8 cellular contexts compared by ENCODE assay signal in genomic region chr20:13784271-13784892, GRCh38. TPM values are rescaled to one million over a fixed set of nuclear protein-coding genes. Genes with fewer than 3 reads are reported as not detected.
A peak's percentile ranks its signal among the peaks of the same experiment; 100 is the strongest.
DNase-seq lines count a peak whose midpoint lies in the region; ATAC-seq, FAIRE-seq and TF ChIP-seq lines count a peak whose summit lies in the region.

No MANE protein-coding gene starts in this region.

- H3K9me3 ChIP-seq in SK-N-SH (no peaks in the 10 kb centered on the region), heart left ventricle (no peaks in the 10 kb centered on the region)

- no peaks in the 10 kb centered on the region for H3K9me2 ChIP-seq in SK-N-SH

- H4K20me1 ChIP-seq in SK-N-SH (ENCODE audit: insufficient read depth): peaks cover 14% of the 10 kb centered on the region; the same call in 1 of the 2 replicates

- DNase-seq in GM12892 (ENCODE audit: insufficient read length) (no peak), HEK293T (ENCODE audit: extremely low spot score) (no peak), SK-N-SH (peak; percentile 66), heart left ventricle (no peak), OCI-M1 (lab: John Stamatoyannopoulos, UW) (no peak)

- peaks cover 76% of the 10 kb centered on the region for H3K79me2 ChIP-seq in SK-N-SH (ENCODE audit: insufficient read depth)

- POLR2A ChIA-PET in HEK293T (lab: Yijun Ruan, JAX): interaction anchor here (0.7 to 1.9 kb wide), 12 partner anchors 8 to 482 kb away, joined by 3 to 6 read pairs (median 3); partner anchors contain the start of gene MACROD2
- POLR2A ChIA-PET in SK-N-SH (lab: Yijun Ruan, JAX): interaction anchor here (1.1 kb wide), 1 partner anchor 15 kb away, joined by 5 read pairs; no protein-coding TSS in a partner anchor

- FAIRE-seq in GM12892 (lab: Jason Lieb, UNC): no peak

- CTCF ChIA-PET in HEK293T (lab: Yijun Ruan, JAX): interaction anchor here (1.8 kb wide), 1 partner anchor 13 kb away, joined by 9 read pairs; no protein-coding TSS in a partner anchor
- CTCF ChIA-PET in SK-N-SH (lab: Yijun Ruan, JAX): interaction anchor here (0.5 to 2.8 kb wide), 10 partner anchors 12 to 460 kb away, joined by 3 to 12 read pairs (median 4); no protein-coding TSS in a partner anchor

- TF ChIP-seq CTCF in SK-N-SH (IDR thresholded peaks at IDR 0.05) (no peak), heart left ventricle (IDR thresholded peaks at IDR 0.05) (no peak)

- peak overlapping the region; percentile 89 for H3K9ac ChIP-seq in SK-N-SH

- TF ChIP-seq EP300 in SK-N-SH (IDR thresholded peaks at IDR 0.05; ENCODE audit: borderline replicate concordance in 1 of 2, low read depth in 1 of 2, low read length in 1 of 2): no peak

- H3K4me3 ChIP-seq in SK-N-SH (ENCODE audit: low read depth in 2 of 2, low read length in 1 of 2) (peak overlapping the region; percentile 89), heart left ventricle (peak overlapping the region; percentile 68 to 96 (median 84)), skin epidermis (peak overlapping the region; percentile 68 to 88 (median 75))

- peaks cover 18% of the 10 kb centered on the region for H3F3A ChIP-seq in SK-N-SH (replicated peaks; ENCODE audit: insufficient read depth)

- no peak for TF ChIP-seq RAD21 in SK-N-SH (IDR thresholded peaks at IDR 0.05; ENCODE audit: low read length)

- intact Hi-C loops in heart left ventricle (cut with DNase I): loop anchor here in 2 of 10 donors (10.0 kb wide), 1 partner anchor 150 kb away; the partner anchor contains the start of gene TASP1 (in 2 of the 2)

- H3K4me2 ChIP-seq in SK-N-SH: peak overlapping the region; percentile 89

- H3K36me3 ChIP-seq in SK-N-SH (replicated peaks in 1 of 2; ENCODE audit: control insufficient read depth in 1 of 2, insufficient read depth in 2 of 2, low read length in 1 of 2) (peaks cover 33 to 49% of the 10 kb centered on the region in 2 experiments), heart left ventricle (peaks cover 0 to 59% (median 42%) of the 10 kb centered on the region in 9 donors)

- ATAC-seq in heart left ventricle (peak in 3 of 4 donors; percentile 3 to 14 (median 5)), HG03565 (IDR thresholded peaks at IDR 0.05; ENCODE audit: unreplicated experiment) (no peak), GM21825 (IDR thresholded peaks at IDR 0.05; ENCODE audit: unreplicated experiment) (no peak)

- H3K4me1 ChIP-seq in SK-N-SH (ENCODE audit: control insufficient read depth in 1 of 2, insufficient read depth in 2 of 2, low read depth in 1 of 2, low read length in 1 of 2) (peaks cover 7 to 14% of the 10 kb centered on the region in 2 experiments), heart left ventricle (peaks cover 0 to 49% (median 34%) of the 10 kb centered on the region in 12 donors)

- no peaks in the 10 kb centered on the region for H3K27me3 ChIP-seq in SK-N-SH (ENCODE audit: insufficient read depth)
- H3K27me3 ChIP-seq in heart left ventricle: no peaks in the 10 kb centered on the region

- WGBS in SK-N-SH (ENCODE audit: low lambda C conversion rate): 2% methylated on average over 26 of the region's 26 CpGs
- 0 to 1% (median 0%) methylated on average over 26 of the region's 26 CpGs for WGBS in heart left ventricle, 4 donors

- TF ChIP-seq POLR2A in GM12892 (IDR thresholded peaks at IDR 0.05; ENCODE audit: low read depth, low read length) (peak; percentile 93), heart left ventricle (IDR thresholded peaks at IDR 0.05) (no peak)

- H2AFZ ChIP-seq in SK-N-SH (ENCODE audit: low read depth): peak overlapping the region; percentile 91

- H3K27ac ChIP-seq in SK-N-SH (ENCODE audit: low read depth in 2 of 2, low read length in 1 of 2) (peak overlapping the region; percentile 5 to 71; a peak in 3 of 4 replicates), heart left ventricle (peak overlapping the region in 10 of 12 donors; percentile 16 to 98 (median 92)), skin epidermis (peak overlapping the region in 20 of 21 experiments; percentile 83 to 98 (median 92))

TF ChIP-seq in HEK293T, 16 proteins besides CTCF, POLR2A, EP300 and RAD21:
- no peak for TF ChIP-seq ARNT (IDR thresholded peaks at IDR 0.05)
- peak; percentile 96 for TF ChIP-seq L3MBTL2 (conservative IDR thresholded peaks at IDR 0.05)
- TF ChIP-seq FOXK2 (IDR thresholded peaks at IDR 0.05): no peak
- TF ChIP-seq HDGF (IDR thresholded peaks at IDR 0.05; ENCODE audit: borderline replicate concordance): no peak
- TF ChIP-seq, protein P1, sequence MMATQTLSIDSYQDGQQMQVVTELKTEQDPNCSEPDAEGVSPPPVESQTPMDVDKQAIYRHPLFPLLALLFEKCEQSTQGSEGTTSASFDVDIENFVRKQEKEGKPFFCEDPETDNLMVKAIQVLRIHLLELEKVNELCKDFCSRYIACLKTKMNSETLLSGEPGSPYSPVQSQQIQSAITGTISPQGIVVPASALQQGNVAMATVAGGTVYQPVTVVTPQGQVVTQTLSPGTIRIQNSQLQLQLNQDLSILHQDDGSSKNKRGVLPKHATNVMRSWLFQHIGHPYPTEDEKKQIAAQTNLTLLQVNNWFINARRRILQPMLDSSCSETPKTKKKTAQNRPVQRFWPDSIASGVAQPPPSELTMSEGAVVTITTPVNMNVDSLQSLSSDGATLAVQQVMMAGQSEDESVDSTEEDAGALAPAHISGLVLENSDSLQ (IDR thresholded peaks at IDR 0.05): no peak
- TF ChIP-seq LEF1 (IDR thresholded peaks at IDR 0.05; ENCODE audit: borderline replicate concordance): no peak
- TF ChIP-seq ELF4 (IDR thresholded peaks at IDR 0.05): no peak
- TF ChIP-seq FOXA1 (IDR thresholded peaks at IDR 0.05): no peak
- no peak for TF ChIP-seq SP1 (IDR thresholded peaks at IDR 0.05)

TF ChIP-seq in SK-N-SH, 30 proteins besides CTCF, POLR2A, EP300 and RAD21:
- TF ChIP-seq POLR2AphosphoS5 (IDR thresholded peaks at IDR 0.05; ENCODE audit: low read depth, low read length) (peak; percentile 94), MXI1 (IDR thresholded peaks at IDR 0.05; ENCODE audit: low read depth, low read length) (no peak)

RNA-seq across cellular contexts. Expression of gene ESF1, which starts 0.3 kb away (rescaled TPM):
- 19.8 TPM for polyA plus RNA-seq in GM12892 (2012; ENCODE audit: missing spikeins)
- 1.4 and 1.8 TPM in 2 replicates for polyA plus RNA-seq in SK-N-SH (2012; rRNA removed)
- 2.5 and 4.6 TPM in 2 replicates for polyA plus RNA-seq in SK-N-SH (2012; cell fraction: cytosol; rRNA removed)
- 0.85 and 1.9 TPM in 2 replicates for polyA plus RNA-seq in SK-N-SH (2012; cell fraction: nucleus; rRNA removed)
- 10 to 100 TPM in 7 of 9 donors, 1 to 10 TPM in 2; 8.9 to 17.8 (median 14.0) TPM for total RNA-seq in heart left ventricle
- polyA plus RNA-seq in heart left ventricle: 10 to 100 TPM; 12.1 to 19.0 TPM

RNA-seq across cellular contexts. Expression of gene NDUFAF5, which starts 0.4 kb away (rescaled TPM):
- polyA plus RNA-seq in GM12892 (2012; ENCODE audit: missing spikeins): 20.9 TPM
- polyA plus RNA-seq in SK-N-SH (2012; rRNA removed) (8.0 TPM in 2 replicates), heart left ventricle (10 to 100 TPM; 38.9 to 72.0 TPM)
- polyA plus RNA-seq in SK-N-SH (2012; cell fraction: cytosol; rRNA removed): 10.9 and 16.5 TPM in 2 replicates
- polyA plus RNA-seq in SK-N-SH (2012; cell fraction: nucleus; rRNA removed): 10.7 and 24.7 TPM in 2 replicates
- total RNA-seq in heart left ventricle: 10 to 100 TPM; 34.7 to 72.3 (median 55.5) TPM

Comparison
In these comparisons a context has a peak if more than half of its experiments do, and no peak if none do; other contexts are left out.
1. H3K27ac ChIP-seq: peak in every context shown above with its lines; median percentile 92 in heart left ventricle; 92 in skin epidermis; 38 in SK-N-SH.
2. ATAC-seq: peak in heart left ventricle (3 of 4); none in HG03565 (single experiment) and GM21825 (single experiment).
3. Peak in every context shown above with its lines, with median percentiles within 50 percentile points of each other: H3K4me3 ChIP-seq.